In the genomic region with DNA sequence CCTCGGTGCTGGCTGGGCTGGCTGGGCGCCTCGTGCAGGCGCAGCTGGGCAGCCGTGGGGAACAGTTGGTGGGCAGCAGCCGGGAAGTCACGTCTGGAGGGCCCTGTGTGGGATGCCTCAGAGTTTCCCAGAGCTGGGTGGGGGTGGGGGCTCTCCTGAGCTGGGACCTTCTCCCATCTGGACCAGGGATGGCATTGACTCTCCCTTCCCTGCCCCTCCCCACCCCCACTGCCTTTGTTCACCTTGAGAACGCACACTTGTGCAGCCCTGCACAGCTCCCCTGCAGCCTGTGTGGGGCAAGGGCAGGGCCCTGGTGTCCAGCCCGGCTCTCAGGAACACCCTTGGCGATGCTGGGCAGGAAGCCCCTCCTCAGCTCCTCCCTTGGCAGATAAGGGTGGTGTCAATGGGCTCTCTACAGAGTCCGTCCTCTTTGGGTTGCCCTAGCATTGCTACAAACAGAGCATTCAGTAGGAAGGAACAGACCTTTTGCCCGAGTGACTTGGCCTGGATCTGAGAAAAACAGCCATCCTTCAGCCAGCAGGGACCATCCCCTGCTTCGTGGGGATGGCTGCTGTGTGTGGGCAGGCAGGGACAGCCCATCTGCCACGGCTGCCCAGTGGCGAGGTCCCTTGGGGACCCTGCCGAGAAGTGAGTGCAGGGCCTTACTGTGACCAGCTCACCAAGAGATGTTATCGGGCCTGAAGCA, we compare ENCODE assay signal across 14 cellular contexts. TPM values are rescaled to one million over a fixed set of nuclear protein-coding genes. Genes with fewer than 3 reads are reported as not detected.
A peak's percentile ranks its signal among the peaks of the same experiment; 100 is the strongest.
DNase-seq lines count a peak whose midpoint lies in the region; ATAC-seq, FAIRE-seq and TF ChIP-seq lines count a peak whose summit lies in the region.
"Had no signal": no experiment of that assay in that cellular context is flagged by ENCODE, and none has a peak within 500 bp of the region (broad histone marks: within the 10 kb centered on the region; RNA-seq: fewer than 3 reads in every experiment).

No MANE protein-coding gene starts in this region.

- no peaks in the 10 kb centered on the region for H3K36me3 ChIP-seq in SJCRH30
- H3K36me3 ChIP-seq: adrenal gland, heart left ventricle, right lobe of liver had no signal

- peaks cover 55% of the 10 kb centered on the region for H3K4me1 ChIP-seq in A549
- H3K4me1 ChIP-seq in SJCRH30: peaks cover 61% of the 10 kb centered on the region

- POLR2A ChIA-PET in A549 (lab: Yijun Ruan, JAX): no interaction called here

- TF ChIP-seq RAD21 in A549 (conservative IDR thresholded peaks at IDR 0.05 in 1 of 2, IDR thresholded peaks at IDR 0.05 in 1 of 2): no peak

- no peak for TF ChIP-seq CTCF in A549 (IDR thresholded peaks at IDR 0.05)
- no peak for TF ChIP-seq CTCF in lower leg skin (IDR thresholded peaks at IDR 0.05)

- FAIRE-seq in A549 (lab: Jason Lieb, UNC): no peak

- H3K4me2 ChIP-seq in A549: no peak overlapping the region

- H3K27ac ChIP-seq in A549 (peak overlapping the region; percentile 10 to 72; a peak in 4 of 6 replicates), SJCRH30 (no peak overlapping the region; the same call in 1 of the 2 replicates)

- ATAC-seq in A549 (no peak), GM18861 (IDR thresholded peaks at IDR 0.05; ENCODE audit: unreplicated experiment) (peak; percentile 61), GM21367 (IDR thresholded peaks at IDR 0.05; ENCODE audit: unreplicated experiment) (no peak)
- ATAC-seq: T-cell had no signal

- H3K27me3 ChIP-seq in SJCRH30: no peaks in the 10 kb centered on the region
- H3K27me3 ChIP-seq: adrenal gland, heart left ventricle, right lobe of liver had no signal

- no peak overlapping the region for H3K4me3 ChIP-seq in A549
- no peak overlapping the region for H3K4me3 ChIP-seq in SJCRH30
- no peak overlapping the region for H3K4me3 ChIP-seq in lower leg skin (ENCODE audit: low read depth, poor library complexity, severe bottlenecking)
- H3K4me3 ChIP-seq: adrenal gland, heart left ventricle, right lobe of liver had no signal

- CTCF ChIA-PET in A549 (lab: Yijun Ruan, JAX): interaction anchor here (0.7 to 1.5 kb wide), 2 partner anchors 101 to 187 kb away, joined by 3 to 4 read pairs; no protein-coding TSS in a partner anchor

- TF ChIP-seq EP300 in A549 (IDR thresholded peaks at IDR 0.05): no peak

- TF ChIP-seq POLR2A in A549 (IDR thresholded peaks at IDR 0.05; ENCODE audit: low read length): no peak
- TF ChIP-seq POLR2A in lower leg skin (IDR thresholded peaks at IDR 0.05): no peak

- WGBS in A549 (ENCODE audit: missing lambda C conversion rate): 82% methylated on average over 16 of the region's 17 CpGs
- 70 to 72% methylated on average over 12 to 13 of the region's 17 CpGs for WGBS in lower leg skin, 2 donors

- no peak for DNase-seq in A549 (ENCODE audit: low read depth in 1 of 2, low spot score in 1 of 2)
- peak; percentile 56 to 72 for DNase-seq in SJCRH30
- DNase-seq in lower leg skin (ENCODE audit: low spot score in 2 of 2): peak; percentile 12 to 84
- DNase-seq in stimulated activated CD4-positive, alpha-beta T cell treated with anti-CD3 and anti-CD28 coated beads, Interleukin-4, amount 100 ng/mL, for 1 hour: no peak
- DNase-seq in inferior parietal cortex (ENCODE audit: extremely low spot score): no peak
- DNase-seq in HuH-7.5 (ENCODE audit: low spot score): no peak
- DNase-seq: activated CD4-positive, alpha-beta T cell treated with anti-CD3 and anti-CD28 coated beads, Interleukin-2, amount 50 U/mL, for 48 hours; NCI-H748 treated with DMSO at 0.1 percent for 48 hours had no signal

- intact Hi-C loops in lower leg skin (cut with DNase I; ENCODE audit: low total_unique reads): no loop called here

- H3K9me3 ChIP-seq in A549 (no peaks in the 10 kb centered on the region), SJCRH30 (replicated peaks) (no peaks in the 10 kb centered on the region)
- H3K9me3 ChIP-seq: adrenal gland, heart left ventricle, right lobe of liver had no signal

TF ChIP-seq in A549, 52 proteins besides CTCF, POLR2A, EP300 and RAD21:
- TF ChIP-seq BHLHE40 (IDR thresholded peaks at IDR 0.05; ENCODE audit: low read depth, low read length): no peak
- TF ChIP-seq EHF (CRISPR knock-in tag; IDR thresholded peaks at IDR 0.05): no peak
- TF ChIP-seq, protein P1, sequence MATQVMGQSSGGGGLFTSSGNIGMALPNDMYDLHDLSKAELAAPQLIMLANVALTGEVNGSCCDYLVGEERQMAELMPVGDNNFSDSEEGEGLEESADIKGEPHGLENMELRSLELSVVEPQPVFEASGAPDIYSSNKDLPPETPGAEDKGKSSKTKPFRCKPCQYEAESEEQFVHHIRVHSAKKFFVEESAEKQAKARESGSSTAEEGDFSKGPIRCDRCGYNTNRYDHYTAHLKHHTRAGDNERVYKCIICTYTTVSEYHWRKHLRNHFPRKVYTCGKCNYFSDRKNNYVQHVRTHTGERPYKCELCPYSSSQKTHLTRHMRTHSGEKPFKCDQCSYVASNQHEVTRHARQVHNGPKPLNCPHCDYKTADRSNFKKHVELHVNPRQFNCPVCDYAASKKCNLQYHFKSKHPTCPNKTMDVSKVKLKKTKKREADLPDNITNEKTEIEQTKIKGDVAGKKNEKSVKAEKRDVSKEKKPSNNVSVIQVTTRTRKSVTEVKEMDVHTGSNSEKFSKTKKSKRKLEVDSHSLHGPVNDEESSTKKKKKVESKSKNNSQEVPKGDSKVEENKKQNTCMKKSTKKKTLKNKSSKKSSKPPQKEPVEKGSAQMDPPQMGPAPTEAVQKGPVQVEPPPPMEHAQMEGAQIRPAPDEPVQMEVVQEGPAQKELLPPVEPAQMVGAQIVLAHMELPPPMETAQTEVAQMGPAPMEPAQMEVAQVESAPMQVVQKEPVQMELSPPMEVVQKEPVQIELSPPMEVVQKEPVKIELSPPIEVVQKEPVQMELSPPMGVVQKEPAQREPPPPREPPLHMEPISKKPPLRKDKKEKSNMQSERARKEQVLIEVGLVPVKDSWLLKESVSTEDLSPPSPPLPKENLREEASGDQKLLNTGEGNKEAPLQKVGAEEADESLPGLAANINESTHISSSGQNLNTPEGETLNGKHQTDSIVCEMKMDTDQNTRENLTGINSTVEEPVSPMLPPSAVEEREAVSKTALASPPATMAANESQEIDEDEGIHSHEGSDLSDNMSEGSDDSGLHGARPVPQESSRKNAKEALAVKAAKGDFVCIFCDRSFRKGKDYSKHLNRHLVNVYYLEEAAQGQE (IDR thresholded peaks at IDR 0.05): no peak
- TF ChIP-seq MAZ (IDR thresholded peaks at IDR 0.05; ENCODE audit: borderline replicate concordance, low read depth, low read length): no peak
- TF ChIP-seq, protein P2, sequence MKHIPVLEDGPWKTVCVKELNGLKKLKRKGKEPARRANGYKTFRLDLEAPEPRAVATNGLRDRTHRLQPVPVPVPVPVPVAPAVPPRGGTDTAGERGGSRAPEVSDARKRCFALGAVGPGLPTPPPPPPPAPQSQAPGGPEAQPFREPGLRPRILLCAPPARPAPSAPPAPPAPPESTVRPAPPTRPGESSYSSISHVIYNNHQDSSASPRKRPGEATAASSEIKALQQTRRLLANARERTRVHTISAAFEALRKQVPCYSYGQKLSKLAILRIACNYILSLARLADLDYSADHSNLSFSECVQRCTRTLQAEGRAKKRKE (CRISPR knock-in tag; IDR thresholded peaks at IDR 0.05; ENCODE audit: low read depth): no peak
- TF ChIP-seq CHD2 (IDR thresholded peaks at IDR 0.05; ENCODE audit: low read length, partially characterized antibody): no peak
- no peak for TF ChIP-seq GATA3 (IDR thresholded peaks at IDR 0.05; ENCODE audit: borderline replicate concordance)
- TF ChIP-seq ZNF302 (CRISPR knock-in tag; IDR thresholded peaks at IDR 0.05): no peak
- TF ChIP-seq, protein P3, sequence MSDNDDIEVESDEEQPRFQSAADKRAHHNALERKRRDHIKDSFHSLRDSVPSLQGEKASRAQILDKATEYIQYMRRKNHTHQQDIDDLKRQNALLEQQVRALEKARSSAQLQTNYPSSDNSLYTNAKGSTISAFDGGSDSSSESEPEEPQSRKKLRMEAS (IDR thresholded peaks at IDR 0.05): no peak
- TF ChIP-seq EHMT2 (IDR thresholded peaks at IDR 0.05; ENCODE audit: low read depth): no peak
- no peak for TF ChIP-seq CBX2 (IDR thresholded peaks at IDR 0.05; ENCODE audit: borderline replicate concordance, low read depth)
- TF ChIP-seq KDM1A (IDR thresholded peaks at IDR 0.05; ENCODE audit: low read depth): no peak
- no peak for TF ChIP-seq MYC (IDR thresholded peaks at IDR 0.05; ENCODE audit: borderline replicate concordance, low read length)
- no peak for TF ChIP-seq PHF8 (IDR thresholded peaks at IDR 0.05; ENCODE audit: borderline replicate concordance, low read depth)
- no peak for TF ChIP-seq HOXB13 (CRISPR knock-in tag; IDR thresholded peaks at IDR 0.05; ENCODE audit: low read depth)
- TF ChIP-seq HOXA7 (CRISPR knock-in tag; IDR thresholded peaks at IDR 0.05): no peak
- TF ChIP-seq FOSL2 (IDR thresholded peaks at IDR 0.05): no peak
- no peak for TF ChIP-seq FOSL2 (CRISPR knock-in tag; IDR thresholded peaks at IDR 0.05)
- no peak for TF ChIP-seq KDM5A (IDR thresholded peaks at IDR 0.05)
- TF ChIP-seq CEBPB (IDR thresholded peaks at IDR 0.05): no peak

RNA-seq across cellular contexts. Expression of a gene that starts 25.5 kb away (rescaled TPM):
- polyA plus RNA-seq in A549 (2011; rRNA removed) (53.5 and 67.0 TPM in 2 replicates), A549 (2017; fragmentation: RNase III; extraction: RNeasy Plus Mini Kit Qiagen cat#74134 plus additional on column Dnase treatment) (42.7 to 53.5 TPM (median 52.5 TPM) in 3 replicates)
- polyA plus RNA-seq in A549 (2012; cell fraction: cytosol; rRNA removed): 15.0 and 19.2 TPM in 2 replicates
- polyA plus RNA-seq in A549 (2012; cell fraction: nucleus; rRNA removed): 14.2 and 14.3 TPM in 2 replicates
- polyA minus RNA-seq in A549 (2011; rRNA and poly(A)+ RNA removed): 38.8 and 42.3 TPM in 2 replicates
- 33.1 and 34.7 TPM in 2 replicates for total RNA-seq in SJCRH30 (2014; rRNA removed; shearing (Covaris generic))
- total RNA-seq in lower leg skin: 100 to 1,000 TPM in 2 of 4 donors, 10 to 100 TPM in 2; 50.8 to 151 (median 98.7) TPM

Comparison
In these comparisons a context has a peak if more than half of its experiments do, and no peak if none do; other contexts are left out.
1. DNase-seq: peak in SJCRH30 (2 of 2) and lower leg skin (2 of 2); none in A549 (0 of 2), stimulated activated CD4-positive, alpha-beta T cell treated with anti-CD3 and anti-CD28 coated beads, Interleukin-4, amount 100 ng/mL, for 1 hour (single experiment), inferior parietal cortex (single experiment) and HuH-7.5 (single experiment).